In the genomic region with DNA sequence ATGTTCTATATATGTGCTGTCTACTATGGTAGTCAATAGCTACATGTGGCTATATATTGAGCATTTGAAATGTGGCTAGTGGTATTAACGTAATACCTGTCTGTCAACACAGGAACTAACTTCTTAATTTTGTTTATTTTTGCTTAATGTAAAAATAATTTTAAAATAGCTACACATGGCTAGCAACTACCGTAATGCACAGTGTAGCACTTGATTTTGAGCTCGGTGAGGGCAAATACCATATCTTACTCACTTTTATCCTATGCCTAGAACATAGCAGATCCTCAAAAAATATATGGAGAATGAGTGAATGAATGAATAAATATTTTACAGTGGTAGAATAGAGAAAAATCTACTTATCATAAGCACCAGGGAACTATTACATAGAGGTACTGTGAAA, we compare ENCODE assay signal across 7 cellular contexts.
"Had no signal": no experiment of that assay in that cellular context is flagged by ENCODE, and none has a peak within 500 bp of the region (broad histone marks: within the 10 kb centered on the region; RNA-seq: fewer than 3 reads in every experiment).

No MANE protein-coding gene starts in this region.

- H3K4me2 ChIP-seq: KMS-11 had no signal

- H3K27ac ChIP-seq: HL-60, KMS-11 had no signal

- DNase-seq: IMR-90, KBM-7, KG1 had no signal

- H3K4me3 ChIP-seq: K562 had no signal

- ATAC-seq: K562 had no signal

- FAIRE-seq: HTR-8/SVneo, K562 had no signal

- H3K9ac ChIP-seq: KMS-11 had no signal
